ENCODE assay signal across 29 cellular contexts in the genomic region with DNA sequence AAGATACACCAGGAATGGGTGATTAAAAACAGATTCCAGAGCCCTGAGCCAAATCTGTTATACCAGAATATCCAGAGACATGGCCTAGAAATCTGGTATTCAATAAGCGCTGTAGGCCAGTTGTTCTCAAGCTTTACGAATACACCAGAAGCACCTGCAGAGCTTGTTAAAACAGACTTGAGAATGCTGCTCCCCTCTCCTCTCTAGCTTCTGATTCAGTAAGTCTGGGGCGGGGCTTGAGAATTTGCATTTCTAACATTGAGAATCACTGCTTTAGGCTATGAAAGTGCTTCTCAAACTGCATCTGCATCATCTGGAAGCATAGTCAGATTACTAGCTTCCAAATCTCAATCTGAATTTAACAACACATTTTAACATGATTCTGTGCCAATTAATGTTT.
"Had no signal": no experiment of that assay in that cellular context is flagged by ENCODE, and none has a peak within 500 bp of the region (broad histone marks: within the 10 kb centered on the region; RNA-seq: fewer than 3 reads in every experiment).

No MANE protein-coding gene starts in this region.

- H3K9me3 ChIP-seq: adrenal gland, body of pancreas, colonic mucosa, esophagus squamous epithelium had no signal

- ATAC-seq: activated naive CD8-positive, alpha-beta T cell treated with anti-CD3 and anti-CD28 coated beads, Interleukin-2, amount 50 U/mL, for 24 hours; activated T-cell treated with anti-CD3 and anti-CD28 coated beads, Interleukin-2, amount 50 U/mL, for 72 hours; body of pancreas; gastroesophageal sphincter; T-helper 17 cell had no signal

- H3K4me3 Mint-ChIP-seq: activated CD4-positive, alpha-beta memory T cell treated with anti-CD3 and anti-CD28 coated beads, Interleukin-2, amount 10 ng/mL, durations not matched to agents 7 days and 5 days; activated CD4-positive, alpha-beta T cell treated with anti-CD3 and anti-CD28 coated beads, Interleukin-2, amount 10 ng/mL, durations not matched to agents 7 days and 5 days; activated naive CD4-positive, alpha-beta T cell treated with anti-CD3 and anti-CD28 coated beads for 36 hours; activated naive CD4-positive, alpha-beta T cell treated with anti-CD3 and anti-CD28 coated beads, Interleukin-2, amount 50 U/mL, for 24 hours; activated naive CD8-positive, alpha-beta T cell treated with anti-CD3 and anti-CD28 coated beads for 36 hours; activated naive CD8-positive, alpha-beta T cell treated with anti-CD3 and anti-CD28 coated beads, Interleukin-2, amount 50 U/mL, for 24 hours; activated T-cell treated with anti-CD3 and anti-CD28 coated beads, Interleukin-2, amount 50 U/mL, for 24 hours; activated T-cell treated with anti-CD3 and anti-CD28 coated beads, Interleukin-2, amount 50 U/mL, for 72 hours; T-helper 17 cell; T-helper 2 cell treated with Interferon-gamma antibody and Interleukin-4, amounts not matched to agents 5 μg/mL and 100 μg/mL, for 36 hours had no signal

- H3K27me3 ChIP-seq: adrenal gland, body of pancreas, colonic mucosa, esophagus squamous epithelium, gastroesophageal sphincter had no signal

- H3K4me1 Mint-ChIP-seq: activated CD4-positive, alpha-beta T cell treated with anti-CD3 and anti-CD28 coated beads, Interleukin-2, amount 10 ng/mL, durations not matched to agents 7 days and 5 days; activated naive CD4-positive, alpha-beta T cell treated with anti-CD3 and anti-CD28 coated beads, Interleukin-2, amount 50 U/mL, for 24 hours; activated naive CD8-positive, alpha-beta T cell treated with anti-CD3 and anti-CD28 coated beads for 36 hours; activated naive CD8-positive, alpha-beta T cell treated with anti-CD3 and anti-CD28 coated beads, Interleukin-2, amount 50 U/mL, for 24 hours had no signal

- H3K4me1 ChIP-seq: adrenal gland, body of pancreas, colonic mucosa, esophagus squamous epithelium, gastroesophageal sphincter had no signal

- H3K27ac Mint-ChIP-seq: activated CD4-positive, alpha-beta memory T cell treated with anti-CD3 and anti-CD28 coated beads, Interleukin-2, amount 10 ng/mL, durations not matched to agents 7 days and 5 days; activated CD4-positive, alpha-beta T cell treated with anti-CD3 and anti-CD28 coated beads, Interleukin-2, amount 10 ng/mL, durations not matched to agents 7 days and 5 days; activated naive CD4-positive, alpha-beta T cell treated with anti-CD3 and anti-CD28 coated beads for 36 hours; activated naive CD4-positive, alpha-beta T cell treated with anti-CD3 and anti-CD28 coated beads, Interleukin-2, amount 50 U/mL, for 24 hours; activated naive CD8-positive, alpha-beta T cell treated with anti-CD3 and anti-CD28 coated beads for 36 hours; activated naive CD8-positive, alpha-beta T cell treated with anti-CD3 and anti-CD28 coated beads, Interleukin-2, amount 50 U/mL, for 24 hours; activated T-cell treated with anti-CD3 and anti-CD28 coated beads, Interleukin-2, amount 50 U/mL, for 24 hours; activated T-cell treated with anti-CD3 and anti-CD28 coated beads, Interleukin-2, amount 50 U/mL, for 72 hours; T-helper 17 cell; T-helper 2 cell treated with Interferon-gamma antibody and Interleukin-4, amounts not matched to agents 5 μg/mL and 100 μg/mL, for 36 hours had no signal

- DNase-seq: activated CD4-positive, alpha-beta memory T cell treated with anti-CD3 and anti-CD28 coated beads, Interleukin-2, amount 10 ng/mL, durations not matched to agents 7 days and 5 days; activated CD4-positive, alpha-beta T cell treated with anti-CD3 and anti-CD28 coated beads for 1 hour; activated CD4-positive, alpha-beta T cell treated with anti-CD3 and anti-CD28 coated beads for 4 hours; activated CD4-positive, alpha-beta T cell treated with anti-CD3 and anti-CD28 coated beads, Interleukin-2, amount 10 ng/mL, durations not matched to agents 7 days and 5 days; activated CD4-positive, alpha-beta T cell treated with anti-CD3 and anti-CD28 coated beads, Interleukin-2, amount 50 U/mL, for 4 hours; activated CD8-positive, alpha-beta memory T cell treated with anti-CD3 and anti-CD28 coated beads, Interleukin-2, amount 50 U/mL, for 48 hours; activated effector memory CD4-positive, alpha-beta T cell treated with Interleukin-2 at 50 U/mL for 16 hours; activated naive CD4-positive, alpha-beta T cell treated with anti-CD3 and anti-CD28 coated beads for 36 hours; activated naive CD8-positive, alpha-beta T cell treated with anti-CD3 and anti-CD28 coated beads for 36 hours; activated naive CD8-positive, alpha-beta T cell treated with anti-CD3 and anti-CD28 coated beads, Interleukin-2, amount 50 U/mL, for 24 hours; activated T-cell treated with anti-CD3 and anti-CD28 coated beads for 4 hours; activated T-cell treated with anti-CD3 and anti-CD28 coated beads, Interleukin-2, amount 50 U/mL, for 24 hours; activated T-cell treated with anti-CD3 and anti-CD28 coated beads, Interleukin-2, amount 50 U/mL, for 72 hours; adrenal gland; amygdala; aorta; body of pancreas; caudate nucleus; colonic mucosa; effector CD8-positive, alpha-beta T cell; esophagus squamous epithelium; foreskin melanocyte; T-helper 1 cell; T-helper 17 cell; T1000 had no signal

- H3K27me3 Mint-ChIP-seq: activated CD4-positive, alpha-beta memory T cell treated with anti-CD3 and anti-CD28 coated beads, Interleukin-2, amount 10 ng/mL, durations not matched to agents 7 days and 5 days; activated CD4-positive, alpha-beta T cell treated with anti-CD3 and anti-CD28 coated beads, Interleukin-2, amount 10 ng/mL, durations not matched to agents 7 days and 5 days; activated naive CD4-positive, alpha-beta T cell treated with anti-CD3 and anti-CD28 coated beads, Interleukin-2, amount 50 U/mL, for 24 hours; activated naive CD8-positive, alpha-beta T cell treated with anti-CD3 and anti-CD28 coated beads for 36 hours; activated naive CD8-positive, alpha-beta T cell treated with anti-CD3 and anti-CD28 coated beads, Interleukin-2, amount 50 U/mL, for 24 hours; activated T-cell treated with anti-CD3 and anti-CD28 coated beads, Interleukin-2, amount 50 U/mL, for 24 hours; T-helper 17 cell had no signal

- H3K36me3 ChIP-seq: adrenal gland, colonic mucosa, esophagus squamous epithelium had no signal

- H3K27ac ChIP-seq: adrenal gland, body of pancreas, colonic mucosa, epithelial cell of prostate, esophagus squamous epithelium, gastroesophageal sphincter had no signal

- H3K4me3 ChIP-seq: adrenal gland, body of pancreas, colonic mucosa, esophagus squamous epithelium, gastroesophageal sphincter had no signal
